In genomic region chr17:75270218-75270965, GRCh38 we compare ENCODE assay signal across 8 cellular contexts. TPM values are rescaled to one million over a fixed set of nuclear protein-coding genes. Genes with fewer than 3 reads are reported as not detected.
DNase-seq lines count a peak whose midpoint lies in the region; ATAC-seq and TF ChIP-seq lines count a peak whose summit lies in the region.

No MANE protein-coding gene starts in this region.

- peaks cover 20 to 22% of the 10 kb centered on the region in 2 donors for H3K4me1 Mint-ChIP-seq in effector memory CD8-positive, alpha-beta T cell (ENCODE audit: low read depth in 2 of 2)
- peaks cover 58% of the 10 kb centered on the region for H3K4me1 Mint-ChIP-seq in stimulated activated effector memory CD8-positive, alpha-beta T cell treated with anti-CD3 and anti-CD28 coated beads, Interleukin-12 subunit alpha, Interleukin-12 subunit beta, amount 100 ng/mL, for 72 hours

- peak overlapping the region; percentile 85 for H3K4me2 ChIP-seq in mesenchymal stem cell (ENCODE audit: low read length, poor library complexity, severe bottlenecking)

- H3K36me3 Mint-ChIP-seq in effector memory CD8-positive, alpha-beta T cell (ENCODE audit: insufficient read depth), result peaks cover 16% of the 10 kb centered on the region
- H3K36me3 Mint-ChIP-seq in stimulated activated effector memory CD8-positive, alpha-beta T cell treated with anti-CD3 and anti-CD28 coated beads, Interleukin-12 subunit alpha, Interleukin-12 subunit beta, amount 100 ng/mL, for 72 hours, result peaks cover 65% of the 10 kb centered on the region

- no peaks in the 10 kb centered on the region for H3K27me3 Mint-ChIP-seq in effector memory CD8-positive, alpha-beta T cell

- DNase-seq in BE2C, result peak; percentile 78
- peak; percentile 71 for DNase-seq in NCI-H524 treated with DMSO at 0.1 percent for 48 hours (lab: John Stamatoyannopoulos, UW)
- DNase-seq in activated CD4-positive, alpha-beta T cell treated with anti-CD3 and anti-CD28 coated beads, Interleukin-2, amount 50 U/mL, for 24 hours (ENCODE audit: low read depth in 1 of 2, low spot score in 1 of 2), result peak; percentile 39 to 41
- peak; percentile 28 to 51 (median 30) for DNase-seq in effector memory CD8-positive, alpha-beta T cell
- DNase-seq in mesenchymal stem cell, result peak; percentile 86
- peak; percentile 66 to 90 for DNase-seq in stimulated activated effector memory CD8-positive, alpha-beta T cell treated with anti-CD3 and anti-CD28 coated beads, Interleukin-12 subunit alpha, Interleukin-12 subunit beta, amount 100 ng/mL, for 72 hours (ENCODE audit: low spot score in 2 of 2)

- H3K36me3 ChIP-seq in BE2C, result peaks cover 39% of the 10 kb centered on the region
- H3K36me3 ChIP-seq in mesenchymal stem cell (ENCODE audit: control insufficient read depth in 1 of 2, insufficient read depth in 2 of 2, low read depth in 1 of 2, low read length in 2 of 2), result peaks cover 21 to 30% of the 10 kb centered on the region in 2 experiments

- H3K14ac ChIP-seq in mesenchymal stem cell (ENCODE audit: low read length in 2 of 2), result peak overlapping the region in 1 of 2 experiments; percentile 26

- no peaks in the 10 kb centered on the region for H3K9me3 ChIP-seq in BE2C
- no peaks in the 10 kb centered on the region for H3K9me3 ChIP-seq in mesenchymal stem cell (ENCODE audit: control insufficient read depth, low read length)

- no peak overlapping the region for H2AK5ac ChIP-seq in mesenchymal stem cell (ENCODE audit: low read length, severe bottlenecking)

- no peak overlapping the region for H2BK5ac ChIP-seq in mesenchymal stem cell (ENCODE audit: low read depth, low read length, poor library complexity, severe bottlenecking)

- H3K79me1 ChIP-seq in mesenchymal stem cell (replicated peaks; ENCODE audit: low read length, poor library complexity, severe bottlenecking), result peaks cover 12% of the 10 kb centered on the region

- H3K27ac Mint-ChIP-seq in effector memory CD8-positive, alpha-beta T cell, result peak overlapping the region; percentile 84 to 87
- peak overlapping the region; percentile 94 for H3K27ac Mint-ChIP-seq in stimulated activated effector memory CD8-positive, alpha-beta T cell treated with anti-CD3 and anti-CD28 coated beads, Interleukin-12 subunit alpha, Interleukin-12 subunit beta, amount 100 ng/mL, for 72 hours

- ATAC-seq in GM18868 (IDR thresholded peaks at IDR 0.05; ENCODE audit: unreplicated experiment) (peak; percentile 30), HG03097 (IDR thresholded peaks at IDR 0.05; ENCODE audit: low FRiP score, unreplicated experiment) (peak; percentile 25)
- peak; percentile 33 for ATAC-seq in effector memory CD8-positive, alpha-beta T cell (replicated peaks)
- peak; percentile 62 for ATAC-seq in stimulated activated effector memory CD8-positive, alpha-beta T cell treated with anti-CD3 and anti-CD28 coated beads, Interleukin-12 subunit alpha, Interleukin-12 subunit beta, amount 100 ng/mL, for 72 hours

- H3K23ac ChIP-seq in mesenchymal stem cell (ENCODE audit: low read length in 2 of 2), result no peak overlapping the region

- H2BK120ac ChIP-seq in mesenchymal stem cell (ENCODE audit: low read depth, low read length), result no peak overlapping the region

- H3K9ac ChIP-seq in mesenchymal stem cell (ENCODE audit: low read length), result peak overlapping the region; percentile 88

- H2BK12ac ChIP-seq in mesenchymal stem cell (ENCODE audit: low read length in 2 of 2), result no peak overlapping the region

- no peak overlapping the region for H2BK15ac ChIP-seq in mesenchymal stem cell (ENCODE audit: low read depth, poor library complexity, severe bottlenecking)

- H3K27ac ChIP-seq in mesenchymal stem cell (ENCODE audit: low read length, poor library complexity, severe bottlenecking), result no peak overlapping the region

- no peaks in the 10 kb centered on the region for H3K27me3 ChIP-seq in BE2C
- no peaks in the 10 kb centered on the region for H3K27me3 ChIP-seq in mesenchymal stem cell (ENCODE audit: control insufficient read depth in 1 of 2, insufficient read depth in 1 of 2, low read length in 2 of 2)

- H4K8ac ChIP-seq in mesenchymal stem cell (ENCODE audit: low read length), result peak overlapping the region; percentile 92

- peak overlapping the region in 1 of 2 experiments; percentile 61 for H3K18ac ChIP-seq in mesenchymal stem cell (ENCODE audit: low read depth in 1 of 2, low read length in 2 of 2)

- peak overlapping the region in 1 of 2 experiments; percentile 6 for H3K4ac ChIP-seq in mesenchymal stem cell (ENCODE audit: low read depth in 1 of 2, low read length in 2 of 2)

- H4K91ac ChIP-seq in mesenchymal stem cell (ENCODE audit: low read length), result peak overlapping the region; percentile 20

- peak overlapping the region; percentile 80 to 83 for H3K4me3 Mint-ChIP-seq in effector memory CD8-positive, alpha-beta T cell
- peak overlapping the region; percentile 83 for H3K4me3 Mint-ChIP-seq in stimulated activated effector memory CD8-positive, alpha-beta T cell treated with anti-CD3 and anti-CD28 coated beads, Interleukin-12 subunit alpha, Interleukin-12 subunit beta, amount 100 ng/mL, for 72 hours

- H2AFZ ChIP-seq in mesenchymal stem cell (ENCODE audit: low read depth, low read length), result peak overlapping the region; percentile 49

- WGBS in mesenchymal stem cell, result 3% methylated on average over 47 of the region's 47 CpGs

- peak; percentile 52 for TF ChIP-seq CTCF in BE2C (IDR thresholded peaks at IDR 0.05; ENCODE audit: low read depth, low read length)

- H3K4me3 ChIP-seq in BE2C (ENCODE audit: low read depth, low read length) (peak overlapping the region; percentile 93), mesenchymal stem cell (ENCODE audit: insufficient read depth in 1 of 2, low read depth in 1 of 2, low read length in 2 of 2) (peak overlapping the region; percentile 85 to 88)

- H3K9me3 Mint-ChIP-seq in effector memory CD8-positive, alpha-beta T cell, result no peaks in the 10 kb centered on the region
- no peaks in the 10 kb centered on the region for H3K9me3 Mint-ChIP-seq in stimulated activated effector memory CD8-positive, alpha-beta T cell treated with anti-CD3 and anti-CD28 coated beads, Interleukin-12 subunit alpha, Interleukin-12 subunit beta, amount 100 ng/mL, for 72 hours

- H3K4me1 ChIP-seq in BE2C (peaks cover 19% of the 10 kb centered on the region), mesenchymal stem cell (ENCODE audit: control insufficient read depth, insufficient read depth, low read depth, low read length) (peaks cover 18% of the 10 kb centered on the region)

RNA-seq across cellular contexts. Expression of gene MIF4GD, which starts 0.6 kb away (rescaled TPM):
- 61.8 TPM for polyA plus RNA-seq in BE2C (2012; ENCODE audit: insufficient read depth, insufficient read length, low read depth)
- polyA plus RNA-seq in mesenchymal stem cell (2013, experiment 1 of 2), result 7.0 TPM
- 7.0 TPM for polyA plus RNA-seq in mesenchymal stem cell (2013, experiment 2 of 2)

RNA-seq across cellular contexts. Expression of gene MRPS7, which starts 8.7 kb away (rescaled TPM):
- polyA plus RNA-seq in BE2C (2012; ENCODE audit: insufficient read depth, insufficient read length, low read depth), result 232 TPM
- polyA plus RNA-seq in mesenchymal stem cell (2013, experiment 1 of 2), result 36.2 TPM
- polyA plus RNA-seq in mesenchymal stem cell (2013, experiment 2 of 2), result 36.1 TPM

RNA-seq across cellular contexts. Expression of gene GGA3, which starts 9.0 kb away (rescaled TPM):
- 66.2 TPM for polyA plus RNA-seq in BE2C (2012; ENCODE audit: insufficient read depth, insufficient read length, low read depth)
- polyA plus RNA-seq in mesenchymal stem cell (2013, experiment 1 of 2), result 17.0 TPM
- polyA plus RNA-seq in mesenchymal stem cell (2013, experiment 2 of 2), result 15.9 TPM

RNA-seq across cellular contexts. Expression of gene SLC25A19, which starts 18.8 kb away (rescaled TPM):
- 35.1 TPM for polyA plus RNA-seq in BE2C (2012; ENCODE audit: insufficient read depth, insufficient read length, low read depth)
- polyA plus RNA-seq in mesenchymal stem cell (2013, experiment 1 of 2), result 5.0 TPM
- polyA plus RNA-seq in mesenchymal stem cell (2013, experiment 2 of 2), result 4.5 TPM

Comparison
In these comparisons a context has a peak if more than half of its experiments do, and no peak if none do; other contexts are left out.
1. DNase-seq: peak in every context shown above with its lines; median percentile 86 in mesenchymal stem cell; 78 in BE2C; 78 in stimulated activated effector memory CD8-positive, alpha-beta T cell treated with anti-CD3 and anti-CD28 coated beads, Interleukin-12 subunit alpha, Interleukin-12 subunit beta, amount 100 ng/mL, for 72 hours; 71 in NCI-H524 treated with DMSO at 0.1 percent for 48 hours; 40 in activated CD4-positive, alpha-beta T cell treated with anti-CD3 and anti-CD28 coated beads, Interleukin-2, amount 50 U/mL, for 24 hours; 30 in effector memory CD8-positive, alpha-beta T cell.